ENCODE assay signal across 1 cellular context in the genomic region with DNA sequence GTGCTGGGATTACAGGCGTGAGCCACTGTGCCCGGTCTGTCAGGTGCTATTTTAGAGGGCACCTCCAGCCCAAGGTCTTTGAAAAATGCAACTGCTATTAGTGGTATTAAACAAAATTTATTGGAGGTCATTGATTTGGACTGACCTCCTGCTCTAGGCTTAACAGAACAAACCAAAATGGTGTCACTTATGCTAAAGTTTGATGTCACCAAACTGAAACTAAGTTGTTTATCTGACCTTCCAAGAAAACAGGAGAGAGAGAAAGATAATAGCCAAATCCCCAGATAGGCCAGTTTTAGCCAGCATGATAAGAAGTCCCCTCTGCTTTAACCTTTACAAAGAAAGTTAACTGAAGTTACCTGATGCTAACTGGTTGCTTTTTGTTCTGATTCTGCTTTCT.
TF ChIP-seq lines count a peak whose summit lies in the region.

No MANE protein-coding gene starts in this region.

TF ChIP-seq in GM12878, 131 proteins besides CTCF, POLR2A, EP300 and RAD21 (continued from another document and continues in another):
- TF ChIP-seq, protein P1, sequence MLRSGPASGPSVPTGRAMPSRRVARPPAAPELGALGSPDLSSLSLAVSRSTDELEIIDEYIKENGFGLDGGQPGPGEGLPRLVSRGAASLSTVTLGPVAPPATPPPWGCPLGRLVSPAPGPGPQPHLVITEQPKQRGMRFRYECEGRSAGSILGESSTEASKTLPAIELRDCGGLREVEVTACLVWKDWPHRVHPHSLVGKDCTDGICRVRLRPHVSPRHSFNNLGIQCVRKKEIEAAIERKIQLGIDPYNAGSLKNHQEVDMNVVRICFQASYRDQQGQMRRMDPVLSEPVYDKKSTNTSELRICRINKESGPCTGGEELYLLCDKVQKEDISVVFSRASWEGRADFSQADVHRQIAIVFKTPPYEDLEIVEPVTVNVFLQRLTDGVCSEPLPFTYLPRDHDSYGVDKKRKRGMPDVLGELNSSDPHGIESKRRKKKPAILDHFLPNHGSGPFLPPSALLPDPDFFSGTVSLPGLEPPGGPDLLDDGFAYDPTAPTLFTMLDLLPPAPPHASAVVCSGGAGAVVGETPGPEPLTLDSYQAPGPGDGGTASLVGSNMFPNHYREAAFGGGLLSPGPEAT (IDR thresholded peaks at IDR 0.05; ENCODE audit: low read depth), result no peak
- no peak for TF ChIP-seq ZNF384 (IDR thresholded peaks at IDR 0.05; ENCODE audit: borderline replicate concordance, low read depth, low read length)
- TF ChIP-seq, protein P2, sequence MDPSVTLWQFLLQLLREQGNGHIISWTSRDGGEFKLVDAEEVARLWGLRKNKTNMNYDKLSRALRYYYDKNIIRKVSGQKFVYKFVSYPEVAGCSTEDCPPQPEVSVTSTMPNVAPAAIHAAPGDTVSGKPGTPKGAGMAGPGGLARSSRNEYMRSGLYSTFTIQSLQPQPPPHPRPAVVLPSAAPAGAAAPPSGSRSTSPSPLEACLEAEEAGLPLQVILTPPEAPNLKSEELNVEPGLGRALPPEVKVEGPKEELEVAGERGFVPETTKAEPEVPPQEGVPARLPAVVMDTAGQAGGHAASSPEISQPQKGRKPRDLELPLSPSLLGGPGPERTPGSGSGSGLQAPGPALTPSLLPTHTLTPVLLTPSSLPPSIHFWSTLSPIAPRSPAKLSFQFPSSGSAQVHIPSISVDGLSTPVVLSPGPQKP (IDR thresholded peaks at IDR 0.05; ENCODE audit: low read depth, low read length), result no peak
- no peak for TF ChIP-seq ZNF217 (IDR thresholded peaks at IDR 0.05)
- TF ChIP-seq SMARCA5 (IDR thresholded peaks at IDR 0.05), result no peak
- no peak for TF ChIP-seq BMI1 (IDR thresholded peaks at IDR 0.05; ENCODE audit: borderline replicate concordance)
- TF ChIP-seq, protein P3, sequence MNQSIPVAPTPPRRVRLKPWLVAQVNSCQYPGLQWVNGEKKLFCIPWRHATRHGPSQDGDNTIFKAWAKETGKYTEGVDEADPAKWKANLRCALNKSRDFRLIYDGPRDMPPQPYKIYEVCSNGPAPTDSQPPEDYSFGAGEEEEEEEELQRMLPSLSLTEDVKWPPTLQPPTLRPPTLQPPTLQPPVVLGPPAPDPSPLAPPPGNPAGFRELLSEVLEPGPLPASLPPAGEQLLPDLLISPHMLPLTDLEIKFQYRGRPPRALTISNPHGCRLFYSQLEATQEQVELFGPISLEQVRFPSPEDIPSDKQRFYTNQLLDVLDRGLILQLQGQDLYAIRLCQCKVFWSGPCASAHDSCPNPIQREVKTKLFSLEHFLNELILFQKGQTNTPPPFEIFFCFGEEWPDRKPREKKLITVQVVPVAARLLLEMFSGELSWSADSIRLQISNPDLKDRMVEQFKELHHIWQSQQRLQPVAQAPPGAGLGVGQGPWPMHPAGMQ (IDR thresholded peaks at IDR 0.05; ENCODE audit: borderline replicate concordance), result no peak
- TF ChIP-seq, protein P4, sequence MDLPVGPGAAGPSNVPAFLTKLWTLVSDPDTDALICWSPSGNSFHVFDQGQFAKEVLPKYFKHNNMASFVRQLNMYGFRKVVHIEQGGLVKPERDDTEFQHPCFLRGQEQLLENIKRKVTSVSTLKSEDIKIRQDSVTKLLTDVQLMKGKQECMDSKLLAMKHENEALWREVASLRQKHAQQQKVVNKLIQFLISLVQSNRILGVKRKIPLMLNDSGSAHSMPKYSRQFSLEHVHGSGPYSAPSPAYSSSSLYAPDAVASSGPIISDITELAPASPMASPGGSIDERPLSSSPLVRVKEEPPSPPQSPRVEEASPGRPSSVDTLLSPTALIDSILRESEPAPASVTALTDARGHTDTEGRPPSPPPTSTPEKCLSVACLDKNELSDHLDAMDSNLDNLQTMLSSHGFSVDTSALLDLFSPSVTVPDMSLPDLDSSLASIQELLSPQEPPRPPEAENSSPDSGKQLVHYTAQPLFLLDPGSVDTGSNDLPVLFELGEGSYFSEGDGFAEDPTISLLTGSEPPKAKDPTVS (IDR thresholded peaks at IDR 0.05; ENCODE audit: low read depth, low read length), result no peak
- no peak for TF ChIP-seq TCF7 (IDR thresholded peaks at IDR 0.05; ENCODE audit: borderline replicate concordance)
- no peak for TF ChIP-seq RB1 (IDR thresholded peaks at IDR 0.05; ENCODE audit: borderline replicate concordance)
- TF ChIP-seq KLF5 (IDR thresholded peaks at IDR 0.05; ENCODE audit: partially characterized antibody), result no peak
- TF ChIP-seq, protein P5, sequence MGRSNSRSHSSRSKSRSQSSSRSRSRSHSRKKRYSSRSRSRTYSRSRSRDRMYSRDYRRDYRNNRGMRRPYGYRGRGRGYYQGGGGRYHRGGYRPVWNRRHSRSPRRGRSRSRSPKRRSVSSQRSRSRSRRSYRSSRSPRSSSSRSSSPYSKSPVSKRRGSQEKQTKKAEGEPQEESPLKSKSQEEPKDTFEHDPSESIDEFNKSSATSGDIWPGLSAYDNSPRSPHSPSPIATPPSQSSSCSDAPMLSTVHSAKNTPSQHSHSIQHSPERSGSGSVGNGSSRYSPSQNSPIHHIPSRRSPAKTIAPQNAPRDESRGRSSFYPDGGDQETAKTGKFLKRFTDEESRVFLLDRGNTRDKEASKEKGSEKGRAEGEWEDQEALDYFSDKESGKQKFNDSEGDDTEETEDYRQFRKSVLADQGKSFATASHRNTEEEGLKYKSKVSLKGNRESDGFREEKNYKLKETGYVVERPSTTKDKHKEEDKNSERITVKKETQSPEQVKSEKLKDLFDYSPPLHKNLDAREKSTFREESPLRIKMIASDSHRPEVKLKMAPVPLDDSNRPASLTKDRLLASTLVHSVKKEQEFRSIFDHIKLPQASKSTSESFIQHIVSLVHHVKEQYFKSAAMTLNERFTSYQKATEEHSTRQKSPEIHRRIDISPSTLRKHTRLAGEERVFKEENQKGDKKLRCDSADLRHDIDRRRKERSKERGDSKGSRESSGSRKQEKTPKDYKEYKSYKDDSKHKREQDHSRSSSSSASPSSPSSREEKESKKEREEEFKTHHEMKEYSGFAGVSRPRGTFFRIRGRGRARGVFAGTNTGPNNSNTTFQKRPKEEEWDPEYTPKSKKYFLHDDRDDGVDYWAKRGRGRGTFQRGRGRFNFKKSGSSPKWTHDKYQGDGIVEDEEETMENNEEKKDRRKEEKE (IDR thresholded peaks at IDR 0.05), result no peak
- TF ChIP-seq, protein P6, sequence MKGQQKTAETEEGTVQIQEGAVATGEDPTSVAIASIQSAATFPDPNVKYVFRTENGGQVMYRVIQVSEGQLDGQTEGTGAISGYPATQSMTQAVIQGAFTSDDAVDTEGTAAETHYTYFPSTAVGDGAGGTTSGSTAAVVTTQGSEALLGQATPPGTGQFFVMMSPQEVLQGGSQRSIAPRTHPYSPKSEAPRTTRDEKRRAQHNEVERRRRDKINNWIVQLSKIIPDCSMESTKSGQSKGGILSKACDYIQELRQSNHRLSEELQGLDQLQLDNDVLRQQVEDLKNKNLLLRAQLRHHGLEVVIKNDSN (IDR thresholded peaks at IDR 0.05; ENCODE audit: borderline replicate concordance, extremely low read length, insufficient read depth, low read depth, low read length), result no peak
- TF ChIP-seq FOXK2 (IDR thresholded peaks at IDR 0.05), result no peak
- peak; percentile 40 for TF ChIP-seq NR2C1 (IDR thresholded peaks at IDR 0.05)
- TF ChIP-seq, protein P7, sequence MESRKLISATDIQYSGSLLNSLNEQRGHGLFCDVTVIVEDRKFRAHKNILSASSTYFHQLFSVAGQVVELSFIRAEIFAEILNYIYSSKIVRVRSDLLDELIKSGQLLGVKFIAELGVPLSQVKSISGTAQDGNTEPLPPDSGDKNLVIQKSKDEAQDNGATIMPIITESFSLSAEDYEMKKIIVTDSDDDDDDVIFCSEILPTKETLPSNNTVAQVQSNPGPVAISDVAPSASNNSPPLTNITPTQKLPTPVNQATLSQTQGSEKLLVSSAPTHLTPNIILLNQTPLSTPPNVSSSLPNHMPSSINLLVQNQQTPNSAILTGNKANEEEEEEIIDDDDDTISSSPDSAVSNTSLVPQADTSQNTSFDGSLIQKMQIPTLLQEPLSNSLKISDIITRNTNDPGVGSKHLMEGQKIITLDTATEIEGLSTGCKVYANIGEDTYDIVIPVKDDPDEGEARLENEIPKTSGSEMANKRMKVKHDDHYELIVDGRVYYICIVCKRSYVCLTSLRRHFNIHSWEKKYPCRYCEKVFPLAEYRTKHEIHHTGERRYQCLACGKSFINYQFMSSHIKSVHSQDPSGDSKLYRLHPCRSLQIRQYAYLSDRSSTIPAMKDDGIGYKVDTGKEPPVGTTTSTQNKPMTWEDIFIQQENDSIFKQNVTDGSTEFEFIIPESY (IDR thresholded peaks at IDR 0.05), result no peak
- no peak for TF ChIP-seq MYB (IDR thresholded peaks at IDR 0.05; ENCODE audit: borderline replicate concordance, low read depth, low read length)
- no peak for TF ChIP-seq PML (IDR thresholded peaks at IDR 0.05; ENCODE audit: low read length)
- TF ChIP-seq RAD51 (IDR thresholded peaks at IDR 0.05), result no peak
- no peak for TF ChIP-seq NRF1 (conservative IDR thresholded peaks at IDR 0.05; ENCODE audit: low read depth, low read length)
- TF ChIP-seq CBX3 (IDR thresholded peaks at IDR 0.05; ENCODE audit: borderline replicate concordance, low read depth), result no peak
- no peak for TF ChIP-seq SP1 (IDR thresholded peaks at IDR 0.05; ENCODE audit: low read depth, low read length)
- TF ChIP-seq, protein P8, sequence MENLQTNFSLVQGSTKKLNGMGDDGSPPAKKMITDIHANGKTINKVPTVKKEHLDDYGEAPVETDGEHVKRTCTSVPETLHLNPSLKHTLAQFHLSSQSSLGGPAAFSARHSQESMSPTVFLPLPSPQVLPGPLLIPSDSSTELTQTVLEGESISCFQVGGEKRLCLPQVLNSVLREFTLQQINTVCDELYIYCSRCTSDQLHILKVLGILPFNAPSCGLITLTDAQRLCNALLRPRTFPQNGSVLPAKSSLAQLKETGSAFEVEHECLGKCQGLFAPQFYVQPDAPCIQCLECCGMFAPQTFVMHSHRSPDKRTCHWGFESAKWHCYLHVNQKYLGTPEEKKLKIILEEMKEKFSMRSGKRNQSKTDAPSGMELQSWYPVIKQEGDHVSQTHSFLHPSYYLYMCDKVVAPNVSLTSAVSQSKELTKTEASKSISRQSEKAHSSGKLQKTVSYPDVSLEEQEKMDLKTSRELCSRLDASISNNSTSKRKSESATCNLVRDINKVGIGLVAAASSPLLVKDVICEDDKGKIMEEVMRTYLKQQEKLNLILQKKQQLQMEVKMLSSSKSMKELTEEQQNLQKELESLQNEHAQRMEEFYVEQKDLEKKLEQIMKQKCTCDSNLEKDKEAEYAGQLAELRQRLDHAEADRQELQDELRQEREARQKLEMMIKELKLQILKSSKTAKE (IDR thresholded peaks at IDR 0.05; ENCODE audit: low read depth, poor library complexity, severe bottlenecking), result no peak
- no peak for TF ChIP-seq BCL11A (IDR thresholded peaks at IDR 0.05; ENCODE audit: low read depth, low read length)
- no peak for TF ChIP-seq RFX5 (IDR thresholded peaks at IDR 0.05; ENCODE audit: low read depth, low read length)
- 0 out of 2 replicates have a peak, but pooled peaks have one; percentile 51 for TF ChIP-seq LARP7 (IDR thresholded peaks at IDR 0.05)
- TF ChIP-seq, protein P9, sequence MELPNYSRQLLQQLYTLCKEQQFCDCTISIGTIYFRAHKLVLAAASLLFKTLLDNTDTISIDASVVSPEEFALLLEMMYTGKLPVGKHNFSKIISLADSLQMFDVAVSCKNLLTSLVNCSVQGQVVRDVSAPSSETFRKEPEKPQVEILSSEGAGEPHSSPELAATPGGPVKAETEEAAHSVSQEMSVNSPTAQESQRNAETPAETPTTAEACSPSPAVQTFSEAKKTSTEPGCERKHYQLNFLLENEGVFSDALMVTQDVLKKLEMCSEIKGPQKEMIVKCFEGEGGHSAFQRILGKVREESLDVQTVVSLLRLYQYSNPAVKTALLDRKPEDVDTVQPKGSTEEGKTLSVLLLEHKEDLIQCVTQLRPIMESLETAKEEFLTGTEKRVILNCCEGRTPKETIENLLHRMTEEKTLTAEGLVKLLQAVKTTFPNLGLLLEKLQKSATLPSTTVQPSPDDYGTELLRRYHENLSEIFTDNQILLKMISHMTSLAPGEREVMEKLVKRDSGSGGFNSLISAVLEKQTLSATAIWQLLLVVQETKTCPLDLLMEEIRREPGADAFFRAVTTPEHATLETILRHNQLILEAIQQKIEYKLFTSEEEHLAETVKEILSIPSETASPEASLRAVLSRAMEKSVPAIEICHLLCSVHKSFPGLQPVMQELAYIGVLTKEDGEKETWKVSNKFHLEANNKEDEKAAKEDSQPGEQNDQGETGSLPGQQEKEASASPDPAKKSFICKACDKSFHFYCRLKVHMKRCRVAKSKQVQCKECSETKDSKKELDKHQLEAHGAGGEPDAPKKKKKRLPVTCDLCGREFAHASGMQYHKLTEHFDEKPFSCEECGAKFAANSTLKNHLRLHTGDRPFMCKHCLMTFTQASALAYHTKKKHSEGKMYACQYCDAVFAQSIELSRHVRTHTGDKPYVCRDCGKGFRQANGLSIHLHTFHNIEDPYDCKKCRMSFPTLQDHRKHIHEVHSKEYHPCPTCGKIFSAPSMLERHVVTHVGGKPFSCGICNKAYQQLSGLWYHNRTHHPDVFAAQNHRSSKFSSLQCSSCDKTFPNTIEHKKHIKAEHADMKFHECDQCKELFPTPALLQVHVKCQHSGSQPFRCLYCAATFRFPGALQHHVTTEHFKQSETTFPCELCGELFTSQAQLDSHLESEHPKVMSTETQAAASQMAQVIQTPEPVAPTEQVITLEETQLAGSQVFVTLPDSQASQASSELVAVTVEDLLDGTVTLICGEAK (IDR thresholded peaks at IDR 0.05; ENCODE audit: borderline replicate concordance), result no peak
- TF ChIP-seq JUNB (IDR thresholded peaks at IDR 0.05), result no peak
- TF ChIP-seq ATF7 (IDR thresholded peaks at IDR 0.05; ENCODE audit: low read depth), result no peak
- TF ChIP-seq STAT1 (conservative IDR thresholded peaks at IDR 0.05), result no peak
- TF ChIP-seq CHD1 (IDR thresholded peaks at IDR 0.05; ENCODE audit: low read depth, low read length), result no peak
- TF ChIP-seq, protein P10, sequence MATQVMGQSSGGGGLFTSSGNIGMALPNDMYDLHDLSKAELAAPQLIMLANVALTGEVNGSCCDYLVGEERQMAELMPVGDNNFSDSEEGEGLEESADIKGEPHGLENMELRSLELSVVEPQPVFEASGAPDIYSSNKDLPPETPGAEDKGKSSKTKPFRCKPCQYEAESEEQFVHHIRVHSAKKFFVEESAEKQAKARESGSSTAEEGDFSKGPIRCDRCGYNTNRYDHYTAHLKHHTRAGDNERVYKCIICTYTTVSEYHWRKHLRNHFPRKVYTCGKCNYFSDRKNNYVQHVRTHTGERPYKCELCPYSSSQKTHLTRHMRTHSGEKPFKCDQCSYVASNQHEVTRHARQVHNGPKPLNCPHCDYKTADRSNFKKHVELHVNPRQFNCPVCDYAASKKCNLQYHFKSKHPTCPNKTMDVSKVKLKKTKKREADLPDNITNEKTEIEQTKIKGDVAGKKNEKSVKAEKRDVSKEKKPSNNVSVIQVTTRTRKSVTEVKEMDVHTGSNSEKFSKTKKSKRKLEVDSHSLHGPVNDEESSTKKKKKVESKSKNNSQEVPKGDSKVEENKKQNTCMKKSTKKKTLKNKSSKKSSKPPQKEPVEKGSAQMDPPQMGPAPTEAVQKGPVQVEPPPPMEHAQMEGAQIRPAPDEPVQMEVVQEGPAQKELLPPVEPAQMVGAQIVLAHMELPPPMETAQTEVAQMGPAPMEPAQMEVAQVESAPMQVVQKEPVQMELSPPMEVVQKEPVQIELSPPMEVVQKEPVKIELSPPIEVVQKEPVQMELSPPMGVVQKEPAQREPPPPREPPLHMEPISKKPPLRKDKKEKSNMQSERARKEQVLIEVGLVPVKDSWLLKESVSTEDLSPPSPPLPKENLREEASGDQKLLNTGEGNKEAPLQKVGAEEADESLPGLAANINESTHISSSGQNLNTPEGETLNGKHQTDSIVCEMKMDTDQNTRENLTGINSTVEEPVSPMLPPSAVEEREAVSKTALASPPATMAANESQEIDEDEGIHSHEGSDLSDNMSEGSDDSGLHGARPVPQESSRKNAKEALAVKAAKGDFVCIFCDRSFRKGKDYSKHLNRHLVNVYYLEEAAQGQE (IDR thresholded peaks at IDR 0.05; ENCODE audit: low read depth, low read length), result no peak
- no peak for TF ChIP-seq NBN (IDR thresholded peaks at IDR 0.05)
